Comparison of ENCODE assay signal across 24 cellular contexts in genomic region chr14:104243200-104243599, GRCh38.
"Had no signal": no experiment of that assay in that cellular context is flagged by ENCODE, and none has a peak within 500 bp of the region (broad histone marks: within the 10 kb centered on the region; RNA-seq: fewer than 3 reads in every experiment).

No MANE protein-coding gene starts in this region.

- H3K4me3 ChIP-seq: lung, mucosa of descending colon, right lobe of liver, suprapubic skin, transverse colon, vagina had no signal

- H3K9me3 ChIP-seq: right lobe of liver, suprapubic skin had no signal

- H3K4me1 ChIP-seq: parathyroid adenoma, right lobe of liver, suprapubic skin, vagina had no signal

- H3K27ac ChIP-seq: parathyroid adenoma, right lobe of liver, suprapubic skin, transverse colon, vagina had no signal

- H3K27ac Mint-ChIP-seq: effector memory CD8-positive, alpha-beta T cell; immature natural killer cell; memory B cell; mesothelial cell of epicardium; naive thymus-derived CD4-positive, alpha-beta T cell; progenitor cell of endocrine pancreas; stimulated activated naive CD8-positive, alpha-beta T cell treated with anti-CD3 and anti-CD28 coated beads, Interleukin-15, amount 100 ng/mL, for 72 hours had no signal

- H3K36me3 ChIP-seq: right lobe of liver, suprapubic skin, transverse colon, vagina had no signal

- H3K9me3 Mint-ChIP-seq: effector memory CD8-positive, alpha-beta T cell; memory B cell; stimulated activated naive CD8-positive, alpha-beta T cell treated with anti-CD3 and anti-CD28 coated beads, Interleukin-15, amount 100 ng/mL, for 72 hours had no signal

- H3K27me3 Mint-ChIP-seq: progenitor cell of endocrine pancreas had no signal

- H3K4me3 Mint-ChIP-seq: effector memory CD8-positive, alpha-beta T cell; immature natural killer cell; memory B cell; mesothelial cell of epicardium; naive thymus-derived CD4-positive, alpha-beta T cell; stimulated activated naive CD8-positive, alpha-beta T cell treated with anti-CD3 and anti-CD28 coated beads, Interleukin-15, amount 100 ng/mL, for 72 hours had no signal

- H3K4me1 Mint-ChIP-seq: immature natural killer cell; mesothelial cell of epicardium; stimulated activated naive CD8-positive, alpha-beta T cell treated with anti-CD3 and anti-CD28 coated beads, Interleukin-15, amount 100 ng/mL, for 72 hours had no signal

- DNase-seq: cortex of kidney; effector memory CD8-positive, alpha-beta T cell; hypothalamus; immature natural killer cell; mucosa of descending colon; naive thymus-derived CD4-positive, alpha-beta T cell; occipital lobe; right lobe of liver; small intestine; stimulated activated CD4-positive, alpha-beta T cell treated with anti-CD3 and anti-CD28 coated beads, Interleukin-15, amount 100 ng/mL, for 24 hours; stimulated activated CD4-positive, alpha-beta T cell treated with anti-CD3 and anti-CD28 coated beads, Interleukin-2, amount 100 ng/mL, for 48 hours; stimulated activated naive CD4-positive, alpha-beta T cell; stimulated activated naive CD8-positive, alpha-beta T cell treated with anti-CD3 and anti-CD28 coated beads, Interleukin-15, amount 100 ng/mL, for 72 hours; transverse colon had no signal

- H3K9ac ChIP-seq: parathyroid adenoma had no signal

- H3K27me3 ChIP-seq: right lobe of liver, transverse colon, vagina had no signal

- H3K36me3 Mint-ChIP-seq: immature natural killer cell; memory B cell; mesothelial cell of epicardium; naive thymus-derived CD4-positive, alpha-beta T cell had no signal

- FAIRE-seq: frontal cortex, keratinocyte, small intestine had no signal

- ATAC-seq: effector memory CD8-positive, alpha-beta T cell; left lobe of liver; mucosa of descending colon; naive thymus-derived CD4-positive, alpha-beta T cell; right lobe of liver; stimulated activated naive CD8-positive, alpha-beta T cell treated with anti-CD3 and anti-CD28 coated beads, Interleukin-15, amount 100 ng/mL, for 72 hours had no signal
